Comparison of ENCODE assay signal across 3 cellular contexts in genomic region chr4:6245246-6246169, GRCh38.
TF ChIP-seq lines count a peak whose summit lies in the region.

No MANE protein-coding gene starts in this region.

TF ChIP-seq in IMR-90, 13 proteins besides CTCF, POLR2A, EP300 and RAD21:
- no peak for TF ChIP-seq MAZ (IDR thresholded peaks at IDR 0.05; ENCODE audit: borderline replicate concordance, low read depth, low read length)
- no peak for TF ChIP-seq RCOR1 (IDR thresholded peaks at IDR 0.05; ENCODE audit: insufficient replicate concordance, low read length)
- no peak for TF ChIP-seq MXI1 (IDR thresholded peaks at IDR 0.05; ENCODE audit: borderline replicate concordance, low read depth, low read length)
- TF ChIP-seq USF2 (IDR thresholded peaks at IDR 0.05; ENCODE audit: low read depth, low read length), result no peak
- TF ChIP-seq FOS (IDR thresholded peaks at IDR 0.05; ENCODE audit: low read depth, low read length), result no peak
- no peak for TF ChIP-seq MAFK (IDR thresholded peaks at IDR 0.05; ENCODE audit: low read depth, low read length)
- TF ChIP-seq NFE2L2 (IDR thresholded peaks at IDR 0.05; ENCODE audit: low read depth, low read length), result no peak
- no peak for TF ChIP-seq CEBPB (IDR thresholded peaks at IDR 0.05; ENCODE audit: low read depth, low read length)
- TF ChIP-seq RFX5 (IDR thresholded peaks at IDR 0.05; ENCODE audit: low read depth, low read length), result no peak
- TF ChIP-seq BHLHE40 (IDR thresholded peaks at IDR 0.05; ENCODE audit: low read depth, low read length), result no peak
- TF ChIP-seq, protein P1, sequence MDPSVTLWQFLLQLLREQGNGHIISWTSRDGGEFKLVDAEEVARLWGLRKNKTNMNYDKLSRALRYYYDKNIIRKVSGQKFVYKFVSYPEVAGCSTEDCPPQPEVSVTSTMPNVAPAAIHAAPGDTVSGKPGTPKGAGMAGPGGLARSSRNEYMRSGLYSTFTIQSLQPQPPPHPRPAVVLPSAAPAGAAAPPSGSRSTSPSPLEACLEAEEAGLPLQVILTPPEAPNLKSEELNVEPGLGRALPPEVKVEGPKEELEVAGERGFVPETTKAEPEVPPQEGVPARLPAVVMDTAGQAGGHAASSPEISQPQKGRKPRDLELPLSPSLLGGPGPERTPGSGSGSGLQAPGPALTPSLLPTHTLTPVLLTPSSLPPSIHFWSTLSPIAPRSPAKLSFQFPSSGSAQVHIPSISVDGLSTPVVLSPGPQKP (IDR thresholded peaks at IDR 0.05; ENCODE audit: borderline replicate concordance, low read depth, low read length), result no peak
- TF ChIP-seq CHD1 (IDR thresholded peaks at IDR 0.05; ENCODE audit: low read depth, low read length), result no peak
- TF ChIP-seq SMC3 (IDR thresholded peaks at IDR 0.05; ENCODE audit: low read depth, low read length), result no peak

TF ChIP-seq in H1, 55 proteins besides CTCF, POLR2A, EP300 and RAD21 (continues in another document):
- no peak for TF ChIP-seq TCF12 (IDR thresholded peaks at IDR 0.05; ENCODE audit: low read depth, low read length)
- no peak for TF ChIP-seq RNF2 (IDR thresholded peaks at IDR 0.05; ENCODE audit: borderline replicate concordance, low read depth, low read length, missing control alignments, poor library complexity, severe bottlenecking)
- no peak for TF ChIP-seq CREB1 (IDR thresholded peaks at IDR 0.05)
- 0 out of 2 replicates have a peak, but pooled peaks have one; percentile 70 for TF ChIP-seq RBBP5 (IDR thresholded peaks at IDR 0.05; ENCODE audit: borderline replicate concordance, low read depth, low read length)
- no peak for TF ChIP-seq CHD1 (IDR thresholded peaks at IDR 0.05; ENCODE audit: low read depth, low read length)
- TF ChIP-seq JUN (IDR thresholded peaks at IDR 0.05; ENCODE audit: low read depth, low read length), result no peak
- TF ChIP-seq BCL11A (IDR thresholded peaks at IDR 0.05; ENCODE audit: low read depth in 2 of 2, low read length in 2 of 2), result no peak
- 0 out of 2 replicates have a peak, but pooled peaks have one; percentile 54 for TF ChIP-seq SP4 (IDR thresholded peaks at IDR 0.05; ENCODE audit: low read length)
- peak; percentile 80 for TF ChIP-seq USF2 (IDR thresholded peaks at IDR 0.05; ENCODE audit: low read length)
- no peak for TF ChIP-seq MAFK (IDR thresholded peaks at IDR 0.05; ENCODE audit: low read depth, low read length)
- TF ChIP-seq, protein P2, sequence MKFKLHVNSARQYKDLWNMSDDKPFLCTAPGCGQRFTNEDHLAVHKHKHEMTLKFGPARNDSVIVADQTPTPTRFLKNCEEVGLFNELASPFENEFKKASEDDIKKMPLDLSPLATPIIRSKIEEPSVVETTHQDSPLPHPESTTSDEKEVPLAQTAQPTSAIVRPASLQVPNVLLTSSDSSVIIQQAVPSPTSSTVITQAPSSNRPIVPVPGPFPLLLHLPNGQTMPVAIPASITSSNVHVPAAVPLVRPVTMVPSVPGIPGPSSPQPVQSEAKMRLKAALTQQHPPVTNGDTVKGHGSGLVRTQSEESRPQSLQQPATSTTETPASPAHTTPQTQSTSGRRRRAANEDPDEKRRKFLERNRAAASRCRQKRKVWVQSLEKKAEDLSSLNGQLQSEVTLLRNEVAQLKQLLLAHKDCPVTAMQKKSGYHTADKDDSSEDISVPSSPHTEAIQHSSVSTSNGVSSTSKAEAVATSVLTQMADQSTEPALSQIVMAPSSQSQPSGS (IDR thresholded peaks at IDR 0.05; ENCODE audit: low read length), result no peak
- peak; percentile 66 for TF ChIP-seq ASH2L (IDR thresholded peaks at IDR 0.05; ENCODE audit: low read length)
- peak in 1 of 2 experiments; percentile 42; a peak in 1 of 4 replicates for TF ChIP-seq HDAC2 (IDR thresholded peaks at IDR 0.05; ENCODE audit: borderline replicate concordance in 1 of 2, low read depth in 2 of 2, low read length in 2 of 2)
- no peak for TF ChIP-seq CHD2 (IDR thresholded peaks at IDR 0.05; ENCODE audit: low read length)
- peak; percentile 20; the same call in 1 of the 2 replicates for TF ChIP-seq KDM1A (IDR thresholded peaks at IDR 0.05; ENCODE audit: borderline replicate concordance, low read length)
- TF ChIP-seq RXRA (IDR thresholded peaks at IDR 0.05; ENCODE audit: insufficient read depth, low read depth, low read length), result no peak
- TF ChIP-seq GTF2F1 (IDR thresholded peaks at IDR 0.05; ENCODE audit: borderline replicate concordance, low read depth, low read length), result 0 out of 2 replicates have a peak, but pooled peaks have one; percentile 14
- no peak for TF ChIP-seq EZH2 (IDR thresholded peaks at IDR 0.05; ENCODE audit: low read depth, low read length, severe bottlenecking)
- TF ChIP-seq, protein P3, sequence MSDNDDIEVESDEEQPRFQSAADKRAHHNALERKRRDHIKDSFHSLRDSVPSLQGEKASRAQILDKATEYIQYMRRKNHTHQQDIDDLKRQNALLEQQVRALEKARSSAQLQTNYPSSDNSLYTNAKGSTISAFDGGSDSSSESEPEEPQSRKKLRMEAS (IDR thresholded peaks at IDR 0.05), result peak; percentile 98
- no peak for TF ChIP-seq HDAC6 (IDR thresholded peaks at IDR 0.05; ENCODE audit: low read depth, low read length)
- no peak for TF ChIP-seq EGR1 (IDR thresholded peaks at IDR 0.05; ENCODE audit: borderline replicate concordance, low read depth, low read length)
- 0 out of 2 replicates have a peak, but pooled peaks have one; percentile 2 for TF ChIP-seq TEAD4 (IDR thresholded peaks at IDR 0.05; ENCODE audit: low read depth, low read length)
- no peak for TF ChIP-seq POU5F1 (IDR thresholded peaks at IDR 0.05; ENCODE audit: low read depth, low read length)
- TF ChIP-seq SUZ12 (IDR thresholded peaks at IDR 0.05; ENCODE audit: low read length), result no peak
- no peak for TF ChIP-seq SP1 (IDR thresholded peaks at IDR 0.05; ENCODE audit: low read depth, low read length)

TF ChIP-seq in HepG2, 621 proteins besides CTCF, POLR2A, EP300 and RAD21:
- TF ChIP-seq ZNF143 (CRISPR knock-in tag; IDR thresholded peaks at IDR 0.05) (peak; percentile 35; the same call in 1 of the 2 replicates), ZNF816 (CRISPR knock-in tag; IDR thresholded peaks at IDR 0.05; ENCODE audit: borderline replicate concordance) (no peak), ZNF263 (CRISPR knock-in tag; IDR thresholded peaks at IDR 0.05) (peak; percentile 36; the same call in 1 of the 2 replicates)
TF ChIP-seq in HepG2: peak in this region for 2.
